Comparison of ENCODE assay signal across 9 cellular contexts in genomic region chr11:1029051-1029450, GRCh38. TPM values are rescaled to one million over a fixed set of nuclear protein-coding genes. Genes with fewer than 3 reads are reported as not detected.
"Had no signal": no experiment of that assay in that cellular context is flagged by ENCODE, and none has a peak within 500 bp of the region (broad histone marks: within the 10 kb centered on the region; RNA-seq: fewer than 3 reads in every experiment).

No MANE protein-coding gene starts in this region.

- FAIRE-seq: G401.6, GM12878, GM12891, GM12892, GM18507, GM19239 had no signal

- H3K4me3 ChIP-seq: GM12878 had no signal

- DNase-seq: GDM1, GF-D8 had no signal

- ATAC-seq: GM12878 had no signal

RNA-seq across cellular contexts. Expression of gene MUC6, which starts 7.5 kb away (rescaled TPM):
- total RNA-seq: G401 had no signal

RNA-seq across cellular contexts. Expression of gene MUC2, which starts 45.6 kb away (rescaled TPM):
- total RNA-seq: G401 had no signal
- polyA plus RNA-seq: GM12878 had no signal
